ENCODE assay signal across 24 cellular contexts in genomic region chr15:66077320-66077663, GRCh38.
DNase-seq lines count a peak whose midpoint lies in the region; ATAC-seq, FAIRE-seq and TF ChIP-seq lines count a peak whose summit lies in the region.
"Had no signal": no experiment of that assay in that cellular context is flagged by ENCODE, and none has a peak within 500 bp of the region (broad histone marks: within the 10 kb centered on the region; RNA-seq: fewer than 3 reads in every experiment).

No MANE protein-coding gene starts in this region.

- H3K4me3 ChIP-seq in K562 (no peak overlapping the region), endodermal cell (ENCODE audit: low read length) (no peak overlapping the region)
- H3K4me3 ChIP-seq: BLaER1 treated with 17β-estradiol and CSF1 and Interleukin-3, amounts not matched to agents 10 nM and 100 nM; GM23338; HAP-1 had no signal

- POLR2A ChIA-PET in K562 (lab: Yijun Ruan, JAX): interaction anchor here (0.7 kb wide), 2 partner anchors 8 to 289 kb away, joined by 3 read pairs; no protein-coding TSS in a partner anchor

- intact Hi-C loops in K562 (cut with micrococcal nuclease): no loop called here

- H3K4me1 Mint-ChIP-seq in endodermal cell: peaks cover 6% of the 10 kb centered on the region
- H3K4me1 Mint-ChIP-seq: CD14-positive monocyte; CD8-positive, alpha-beta memory T cell had no signal

- H3K4me2 ChIP-seq in K562 (ENCODE audit: insufficient read depth, low read length): no peak overlapping the region
- H3K4me2 ChIP-seq: GM23338 had no signal

- no peaks in the 10 kb centered on the region for H3K4me1 ChIP-seq in K562 (replicated peaks in 1 of 2; ENCODE audit: control insufficient read depth in 2 of 2, insufficient read depth in 2 of 2, low read length in 2 of 2)
- H3K4me1 ChIP-seq in endodermal cell (ENCODE audit: control insufficient read depth, insufficient read depth, low read length): no peaks in the 10 kb centered on the region
- H3K4me1 ChIP-seq: BE2C, HAP-1 had no signal

- peak; percentile 8 for DNase-seq in activated CD4-positive, CD25-positive, alpha-beta regulatory T cell treated with anti-CD3 and anti-CD28 coated beads, Interleukin-2, amount 50 U/mL, for 72 hours
- DNase-seq in K562 (ENCODE audit: extremely low read depth in 1 of 4, low spot score in 3 of 4): no peak
- peak; percentile 3 for DNase-seq in mesenteric fat pad (ENCODE audit: low spot score)
- DNase-seq in foreskin melanocyte: no peak
- no peak for DNase-seq in endodermal cell
- DNase-seq: ACHN; AML-193; BE2C; CD4-positive, alpha-beta T cell; CD8-positive, alpha-beta memory T cell; DMS53; DMS79 treated with DMSO at 0.1 percent for 48 hours; GF-D8 had no signal

- H3K9me3 Mint-ChIP-seq in endodermal cell: no peaks in the 10 kb centered on the region
- H3K9me3 Mint-ChIP-seq: CD4-positive, alpha-beta T cell; CD8-positive, alpha-beta memory T cell; GM23338 had no signal

- no peak overlapping the region for H3K27ac Mint-ChIP-seq in endodermal cell
- H3K27ac Mint-ChIP-seq: CD14-positive monocyte; CD4-positive, alpha-beta T cell; CD8-positive, alpha-beta memory T cell; GM23338 had no signal

- no peak for TF ChIP-seq EP300 in K562 (IDR thresholded peaks at IDR 0.05; ENCODE audit: low read length)

- H3K9ac ChIP-seq in K562 (ENCODE audit: insufficient read depth in 1 of 2, low read depth in 2 of 2, low read length in 2 of 2): no peak overlapping the region
- no peak overlapping the region for H3K9ac ChIP-seq in endodermal cell (ENCODE audit: extremely low read depth, low read length, poor library complexity, severe bottlenecking)
- H3K9ac ChIP-seq: BLaER1 treated with 17β-estradiol and CSF1 and Interleukin-3, amounts not matched to agents 10 nM and 100 nM had no signal

- H3K27me3 ChIP-seq in K562 (ENCODE audit: control insufficient read depth in 2 of 2, insufficient read depth in 2 of 2, low read length in 2 of 2) (peaks cover 22 to 52% of the 10 kb centered on the region in 2 experiments), endodermal cell (ENCODE audit: control insufficient read depth, insufficient read depth, low read length, poor library complexity, severe bottlenecking) (no peaks in the 10 kb centered on the region)
- H3K27me3 ChIP-seq: BE2C; BLaER1 treated with 17β-estradiol and CSF1 and Interleukin-3, amounts not matched to agents 10 nM and 100 nM had no signal

- H3K9me1 ChIP-seq in K562 (ENCODE audit: control insufficient read depth, insufficient read depth, low read length): no peaks in the 10 kb centered on the region

- H3K9me3 ChIP-seq in K562 (replicated peaks; ENCODE audit: control insufficient read depth, insufficient read depth, low read depth, low read length) (no peaks in the 10 kb centered on the region), endodermal cell (ENCODE audit: control insufficient read depth, low read length) (no peaks in the 10 kb centered on the region)
- H3K9me3 ChIP-seq: BE2C; BLaER1 treated with 17β-estradiol and CSF1 and Interleukin-3, amounts not matched to agents 10 nM and 100 nM; HAP-1 had no signal

- ATAC-seq in activated CD4-positive, CD25-positive, alpha-beta regulatory T cell treated with anti-CD3 and anti-CD28 coated beads, Interleukin-2, amount 50 U/mL, for 24 hours: no peak
- ATAC-seq in K562: no peak
- ATAC-seq: GM23338 had no signal

- CTCF ChIA-PET in K562 (lab: Yijun Ruan, JAX; ENCODE audit: low intra/inter-chr PET ratio): no interaction called here

- no peak for TF ChIP-seq POLR2A in K562 (conservative IDR thresholded peaks at IDR 0.05)

- FAIRE-seq in K562 (lab: Jason Lieb, UNC): no peak
- FAIRE-seq: A204.1, D721Med, GM12891, GM18507, H54 had no signal

- in situ Hi-C loops in K562 (cut with MboI): no loop called here

- no peaks in the 10 kb centered on the region for H3K36me3 Mint-ChIP-seq in endodermal cell (ENCODE audit: low read depth)
- H3K36me3 Mint-ChIP-seq: CD14-positive monocyte; CD8-positive, alpha-beta memory T cell had no signal

- TF ChIP-seq CTCF in K562 (IDR thresholded peaks at IDR 0.05 in 2 of 3, conservative IDR thresholded peaks at IDR 0.05 in 1 of 3; ENCODE audit: insufficient read depth in 2 of 3, low read depth in 1 of 3, low read length in 3 of 3): no peak
- no peak for TF ChIP-seq CTCF in endodermal cell (conservative IDR thresholded peaks at IDR 0.05)

- H3K4me3 Mint-ChIP-seq in endodermal cell: no peak overlapping the region
- H3K4me3 Mint-ChIP-seq: CD14-positive monocyte; CD4-positive, alpha-beta T cell; CD8-positive, alpha-beta memory T cell; GM23338 had no signal

- no peak overlapping the region for H2AFZ ChIP-seq in K562 (ENCODE audit: low read depth, low read length)
- H2AFZ ChIP-seq: GM23338 had no signal

- WGBS in K562 (ENCODE audit: insufficient coverage, low coverage, missing lambda C conversion rate): 0% methylated on average over 6 of the region's 6 CpGs
- 86 to 97% methylated on average over 3 to 6 of the region's 6 CpGs for WGBS in endodermal cell (ENCODE audit: insufficient coverage in 1 of 2, insufficient read length in 1 of 2), 2 experiments

- no TSS peak for BruUV-seq in K562 (replicated peaks; lab: Mats Ljungman, UMichigan)

- H3K79me2 ChIP-seq in K562 (ENCODE audit: control insufficient read depth, insufficient read depth, low read length): no peaks in the 10 kb centered on the region

- TF ChIP-seq RAD21 in K562 (CRISPR knock-in tag; conservative IDR thresholded peaks at IDR 0.05 in 1 of 2, IDR thresholded peaks at IDR 0.05 in 1 of 2): no peak

- no peak overlapping the region for H3K27ac ChIP-seq in K562 (ENCODE audit: extremely low read depth, low read depth, low read length)
- H3K27ac ChIP-seq in endodermal cell (ENCODE audit: low read depth, low read length): no peak overlapping the region
- H3K27ac ChIP-seq: 22Rv1; BLaER1 treated with 17β-estradiol and CSF1 and Interleukin-3, amounts not matched to agents 10 nM and 100 nM had no signal

- 0 out of 2 replicates have a peak, but pooled peaks cover 5% of the 10 kb centered on the region for H4K20me1 ChIP-seq in K562 (replicated peaks; ENCODE audit: control insufficient read depth, insufficient read depth, low read length)
- H4K20me1 ChIP-seq: BLaER1 treated with 17β-estradiol and CSF1 and Interleukin-3, amounts not matched to agents 10 nM and 100 nM had no signal

- H3K27me3 Mint-ChIP-seq in endodermal cell (ENCODE audit: insufficient read depth): peaks cover 12% of the 10 kb centered on the region

- H3K36me3 ChIP-seq in K562 (ENCODE audit: control insufficient read depth, insufficient read depth, low read length): no peaks in the 10 kb centered on the region
- no peaks in the 10 kb centered on the region for H3K36me3 ChIP-seq in endodermal cell (ENCODE audit: control insufficient read depth, insufficient read depth, low read length)
- H3K36me3 ChIP-seq: BE2C; BLaER1 treated with 17β-estradiol and CSF1 and Interleukin-3, amounts not matched to agents 10 nM and 100 nM; HAP-1 had no signal

TF ChIP-seq in K562, 482 proteins besides CTCF, POLR2A, EP300 and RAD21:
- TF ChIP-seq TFE3 (CRISPR knock-in tag; IDR thresholded peaks at IDR 0.05): peak; percentile 86
- TF ChIP-seq ZBTB7A (IDR thresholded peaks at IDR 0.05; ENCODE audit: borderline replicate concordance, control insufficient read depth, low read depth, low read length): no peak

Comparison
In these comparisons a context has a peak if more than half of its experiments do, and no peak if none do; other contexts are left out.
1. DNase-seq: peak in activated CD4-positive, CD25-positive, alpha-beta regulatory T cell treated with anti-CD3 and anti-CD28 coated beads, Interleukin-2, amount 50 U/mL, for 72 hours (single experiment) and mesenteric fat pad (single experiment); none in K562 (0 of 4), foreskin melanocyte (single experiment) and endodermal cell (single experiment).